In genomic region chr6:34834789-34835518, GRCh38 we compare ENCODE assay signal across 1 cellular context.
TF ChIP-seq lines count a peak whose summit lies in the region.

No MANE protein-coding gene starts in this region.

TF ChIP-seq in SK-N-SH treated with all-trans-retinoic acid at 6 μM for 48 hours, 23 proteins besides CTCF, POLR2A, EP300 and RAD21 (continued from another document):
- TF ChIP-seq ZNF8 (CRISPR knock-in tag; IDR thresholded peaks at IDR 0.05) (no peak), OSR1 (CRISPR knock-in tag; IDR thresholded peaks at IDR 0.05) (no peak), TOX (CRISPR knock-in tag; IDR thresholded peaks at IDR 0.05; ENCODE audit: borderline replicate concordance) (no peak), TSHZ2 (CRISPR knock-in tag; IDR thresholded peaks at IDR 0.05) (no peak)
